In the genomic region with DNA sequence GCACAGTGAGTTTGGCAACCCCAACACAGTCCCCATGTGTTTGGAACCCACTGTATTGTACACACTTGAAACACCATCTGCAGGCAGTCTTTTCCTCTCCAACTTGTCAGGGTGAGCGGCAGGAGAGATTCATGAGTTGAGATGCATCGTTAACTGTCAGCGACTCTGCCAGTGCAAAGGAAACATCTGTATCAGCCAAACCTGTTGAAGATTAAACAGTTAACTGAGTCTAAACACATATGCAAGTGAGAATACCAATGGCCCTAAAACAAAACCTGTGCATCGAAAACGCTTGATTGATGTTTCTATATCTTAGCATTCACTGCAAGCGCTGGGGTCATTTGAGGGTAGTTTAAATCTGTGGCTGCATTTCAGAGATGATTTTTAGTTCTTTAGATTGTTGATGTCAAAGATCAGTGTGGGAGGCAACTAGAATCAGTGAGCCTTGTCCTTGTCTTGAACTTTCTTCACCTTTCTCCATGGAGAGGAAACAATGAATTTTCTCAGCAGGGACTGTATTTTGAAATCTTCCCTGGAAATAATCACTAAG, we compare ENCODE assay signal across 2 cellular contexts.
TF ChIP-seq lines count a peak whose summit lies in the region.

No MANE protein-coding gene starts in this region.

TF ChIP-seq in GM12891, 5 proteins besides CTCF, POLR2A, EP300 and RAD21:
- no peak for TF ChIP-seq PAX5 (IDR thresholded peaks at IDR 0.05; ENCODE audit: insufficient read depth, low read length, severe bottlenecking)
- no peak for TF ChIP-seq SPI1 (IDR thresholded peaks at IDR 0.05; ENCODE audit: low read depth, low read length)
- no peak for TF ChIP-seq TAF1 (IDR thresholded peaks at IDR 0.05; ENCODE audit: low read depth, low read length)
- no peak for TF ChIP-seq POLR2AphosphoS5 (IDR thresholded peaks at IDR 0.05; ENCODE audit: low read depth, low read length)
- TF ChIP-seq POU2F2 (IDR thresholded peaks at IDR 0.05; ENCODE audit: low read depth, low read length) = no peak

TF ChIP-seq in H1, 55 proteins besides CTCF, POLR2A, EP300 and RAD21:
- TF ChIP-seq CREB1 (IDR thresholded peaks at IDR 0.05) (no peak), HDAC2 (IDR thresholded peaks at IDR 0.05; ENCODE audit: borderline replicate concordance in 1 of 2, low read depth in 2 of 2, low read length in 2 of 2) (no peak), CBX5 (IDR thresholded peaks at IDR 0.05; ENCODE audit: low read depth, low read length) (no peak), SP1 (IDR thresholded peaks at IDR 0.05; ENCODE audit: low read depth, low read length) (no peak), CEBPB (IDR thresholded peaks at IDR 0.05; ENCODE audit: low read depth, low read length) (no peak), MAFK (IDR thresholded peaks at IDR 0.05; ENCODE audit: low read depth, low read length) (no peak), HDAC6 (IDR thresholded peaks at IDR 0.05; ENCODE audit: low read depth, low read length) (no peak), NRF1 (IDR thresholded peaks at IDR 0.05; ENCODE audit: low read depth, low read length) (no peak), TAF1 (IDR thresholded peaks at IDR 0.05; ENCODE audit: low read depth, low read length) (no peak), CBX8 (IDR thresholded peaks at IDR 0.05; ENCODE audit: borderline replicate concordance, low read depth, low read length) (no peak), SAP30 (IDR thresholded peaks at IDR 0.05; ENCODE audit: insufficient read depth, insufficient replicate concordance, low read length) (no peak), NANOG (IDR thresholded peaks at IDR 0.05; ENCODE audit: insufficient read depth, low read depth, low read length, poor library complexity, severe bottlenecking) (no peak), SIX5 (IDR thresholded peaks at IDR 0.05; ENCODE audit: low read depth, low read length) (no peak), TBP (IDR thresholded peaks at IDR 0.05; ENCODE audit: low read depth, low read length) (no peak), RBBP5 (IDR thresholded peaks at IDR 0.05; ENCODE audit: borderline replicate concordance, low read depth, low read length) (no peak), TAF7 (optimal IDR thresholded peaks at IDR 0.05; ENCODE audit: borderline replicate concordance, low read depth, low read length) (no peak), CHD2 (IDR thresholded peaks at IDR 0.05; ENCODE audit: low read length) (no peak), JUN (IDR thresholded peaks at IDR 0.05; ENCODE audit: low read depth, low read length) (no peak)
- TF ChIP-seq, protein P1, sequence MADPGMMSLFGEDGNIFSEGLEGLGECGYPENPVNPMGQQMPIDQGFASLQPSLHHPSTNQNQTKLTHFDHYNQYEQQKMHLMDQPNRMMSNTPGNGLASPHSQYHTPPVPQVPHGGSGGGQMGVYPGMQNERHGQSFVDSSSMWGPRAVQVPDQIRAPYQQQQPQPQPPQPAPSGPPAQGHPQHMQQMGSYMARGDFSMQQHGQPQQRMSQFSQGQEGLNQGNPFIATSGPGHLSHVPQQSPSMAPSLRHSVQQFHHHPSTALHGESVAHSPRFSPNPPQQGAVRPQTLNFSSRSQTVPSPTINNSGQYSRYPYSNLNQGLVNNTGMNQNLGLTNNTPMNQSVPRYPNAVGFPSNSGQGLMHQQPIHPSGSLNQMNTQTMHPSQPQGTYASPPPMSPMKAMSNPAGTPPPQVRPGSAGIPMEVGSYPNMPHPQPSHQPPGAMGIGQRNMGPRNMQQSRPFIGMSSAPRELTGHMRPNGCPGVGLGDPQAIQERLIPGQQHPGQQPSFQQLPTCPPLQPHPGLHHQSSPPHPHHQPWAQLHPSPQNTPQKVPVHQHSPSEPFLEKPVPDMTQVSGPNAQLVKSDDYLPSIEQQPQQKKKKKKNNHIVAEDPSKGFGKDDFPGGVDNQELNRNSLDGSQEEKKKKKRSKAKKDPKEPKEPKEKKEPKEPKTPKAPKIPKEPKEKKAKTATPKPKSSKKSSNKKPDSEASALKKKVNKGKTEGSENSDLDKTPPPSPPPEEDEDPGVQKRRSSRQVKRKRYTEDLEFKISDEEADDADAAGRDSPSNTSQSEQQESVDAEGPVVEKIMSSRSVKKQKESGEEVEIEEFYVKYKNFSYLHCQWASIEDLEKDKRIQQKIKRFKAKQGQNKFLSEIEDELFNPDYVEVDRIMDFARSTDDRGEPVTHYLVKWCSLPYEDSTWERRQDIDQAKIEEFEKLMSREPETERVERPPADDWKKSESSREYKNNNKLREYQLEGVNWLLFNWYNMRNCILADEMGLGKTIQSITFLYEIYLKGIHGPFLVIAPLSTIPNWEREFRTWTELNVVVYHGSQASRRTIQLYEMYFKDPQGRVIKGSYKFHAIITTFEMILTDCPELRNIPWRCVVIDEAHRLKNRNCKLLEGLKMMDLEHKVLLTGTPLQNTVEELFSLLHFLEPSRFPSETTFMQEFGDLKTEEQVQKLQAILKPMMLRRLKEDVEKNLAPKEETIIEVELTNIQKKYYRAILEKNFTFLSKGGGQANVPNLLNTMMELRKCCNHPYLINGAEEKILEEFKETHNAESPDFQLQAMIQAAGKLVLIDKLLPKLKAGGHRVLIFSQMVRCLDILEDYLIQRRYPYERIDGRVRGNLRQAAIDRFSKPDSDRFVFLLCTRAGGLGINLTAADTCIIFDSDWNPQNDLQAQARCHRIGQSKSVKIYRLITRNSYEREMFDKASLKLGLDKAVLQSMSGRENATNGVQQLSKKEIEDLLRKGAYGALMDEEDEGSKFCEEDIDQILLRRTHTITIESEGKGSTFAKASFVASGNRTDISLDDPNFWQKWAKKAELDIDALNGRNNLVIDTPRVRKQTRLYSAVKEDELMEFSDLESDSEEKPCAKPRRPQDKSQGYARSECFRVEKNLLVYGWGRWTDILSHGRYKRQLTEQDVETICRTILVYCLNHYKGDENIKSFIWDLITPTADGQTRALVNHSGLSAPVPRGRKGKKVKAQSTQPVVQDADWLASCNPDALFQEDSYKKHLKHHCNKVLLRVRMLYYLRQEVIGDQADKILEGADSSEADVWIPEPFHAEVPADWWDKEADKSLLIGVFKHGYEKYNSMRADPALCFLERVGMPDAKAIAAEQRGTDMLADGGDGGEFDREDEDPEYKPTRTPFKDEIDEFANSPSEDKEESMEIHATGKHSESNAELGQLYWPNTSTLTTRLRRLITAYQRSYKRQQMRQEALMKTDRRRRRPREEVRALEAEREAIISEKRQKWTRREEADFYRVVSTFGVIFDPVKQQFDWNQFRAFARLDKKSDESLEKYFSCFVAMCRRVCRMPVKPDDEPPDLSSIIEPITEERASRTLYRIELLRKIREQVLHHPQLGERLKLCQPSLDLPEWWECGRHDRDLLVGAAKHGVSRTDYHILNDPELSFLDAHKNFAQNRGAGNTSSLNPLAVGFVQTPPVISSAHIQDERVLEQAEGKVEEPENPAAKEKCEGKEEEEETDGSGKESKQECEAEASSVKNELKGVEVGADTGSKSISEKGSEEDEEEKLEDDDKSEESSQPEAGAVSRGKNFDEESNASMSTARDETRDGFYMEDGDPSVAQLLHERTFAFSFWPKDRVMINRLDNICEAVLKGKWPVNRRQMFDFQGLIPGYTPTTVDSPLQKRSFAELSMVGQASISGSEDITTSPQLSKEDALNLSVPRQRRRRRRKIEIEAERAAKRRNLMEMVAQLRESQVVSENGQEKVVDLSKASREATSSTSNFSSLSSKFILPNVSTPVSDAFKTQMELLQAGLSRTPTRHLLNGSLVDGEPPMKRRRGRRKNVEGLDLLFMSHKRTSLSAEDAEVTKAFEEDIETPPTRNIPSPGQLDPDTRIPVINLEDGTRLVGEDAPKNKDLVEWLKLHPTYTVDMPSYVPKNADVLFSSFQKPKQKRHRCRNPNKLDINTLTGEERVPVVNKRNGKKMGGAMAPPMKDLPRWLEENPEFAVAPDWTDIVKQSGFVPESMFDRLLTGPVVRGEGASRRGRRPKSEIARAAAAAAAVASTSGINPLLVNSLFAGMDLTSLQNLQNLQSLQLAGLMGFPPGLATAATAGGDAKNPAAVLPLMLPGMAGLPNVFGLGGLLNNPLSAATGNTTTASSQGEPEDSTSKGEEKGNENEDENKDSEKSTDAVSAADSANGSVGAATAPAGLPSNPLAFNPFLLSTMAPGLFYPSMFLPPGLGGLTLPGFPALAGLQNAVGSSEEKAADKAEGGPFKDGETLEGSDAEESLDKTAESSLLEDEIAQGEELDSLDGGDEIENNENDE (IDR thresholded peaks at IDR 0.05; ENCODE audit: insufficient replicate concordance, low read length) = no peak
